8 cellular contexts compared by ENCODE assay signal in the genomic region with DNA sequence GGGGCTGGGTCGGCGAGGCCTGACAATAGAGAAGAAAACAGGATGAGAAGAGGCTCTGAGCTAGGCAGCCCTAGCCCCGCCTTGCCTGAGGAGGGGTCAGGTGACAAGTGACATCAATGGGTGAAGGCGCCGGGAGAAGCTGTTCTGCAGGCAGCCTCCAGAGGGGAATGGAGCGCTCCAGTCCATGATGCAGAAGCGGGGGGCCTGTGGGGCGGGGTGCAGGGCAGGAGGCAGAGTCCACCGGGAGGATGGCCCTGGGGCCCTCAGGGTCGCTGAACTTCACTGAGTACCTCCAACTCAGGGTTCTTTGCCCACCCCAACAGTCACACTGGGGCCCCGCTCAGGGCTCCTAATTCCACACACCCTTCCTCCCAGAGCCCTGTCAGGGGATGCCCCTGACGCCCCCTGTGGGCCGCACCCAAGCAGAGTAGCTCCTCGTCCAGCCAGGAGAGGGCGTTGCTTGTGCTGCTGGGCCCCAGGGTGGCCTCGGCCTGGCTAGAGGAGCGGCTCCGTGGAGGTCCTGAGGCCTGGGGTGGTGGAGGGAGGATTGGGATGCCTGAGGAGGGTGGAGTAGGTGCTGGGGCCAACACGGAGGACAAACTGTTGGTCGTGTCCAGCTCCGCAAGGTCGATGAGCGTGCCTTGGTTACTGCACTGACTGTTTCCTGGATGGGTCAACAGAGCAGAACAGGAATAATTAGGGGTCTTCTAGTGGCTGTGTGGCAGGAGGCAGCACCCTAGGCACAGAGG. TPM values are rescaled to one million over a fixed set of nuclear protein-coding genes. Genes with fewer than 3 reads are reported as not detected.
DNase-seq lines count a peak whose midpoint lies in the region; ATAC-seq and TF ChIP-seq lines count a peak whose summit lies in the region.

No MANE protein-coding gene starts in this region.

- H3K9me3 ChIP-seq in smooth muscle cell (replicated peaks; ENCODE audit: low read depth), result no peaks in the 10 kb centered on the region

- no peaks in the 10 kb centered on the region for H3K27me3 ChIP-seq in ACC112 (ENCODE audit: insufficient read depth, low read length)
- H3K27me3 ChIP-seq in foreskin keratinocyte, result no peaks in the 10 kb centered on the region
- no peaks in the 10 kb centered on the region for H3K27me3 ChIP-seq in smooth muscle cell (ENCODE audit: low read depth)

- H3K27ac ChIP-seq in ACC112 (ENCODE audit: low read depth, low read length), result peak overlapping the region; percentile 90; the same call in 1 of the 2 replicates
- H3K27ac ChIP-seq in foreskin keratinocyte, result no peak overlapping the region
- H3K27ac ChIP-seq in smooth muscle cell (ENCODE audit: low read depth), result no peak overlapping the region

- WGBS in smooth muscle cell (ENCODE audit: low lambda C conversion rate), result 75% methylated on average over 23 of the region's 23 CpGs

- no peak overlapping the region for H3K4me3 ChIP-seq in ACC112 (ENCODE audit: low read depth, low read length)
- no peak overlapping the region for H3K4me3 ChIP-seq in smooth muscle cell

- H2AFZ ChIP-seq in ACC112 (ENCODE audit: low read length, unreplicated experiment), result no peak overlapping the region
- H2AFZ ChIP-seq in smooth muscle cell (ENCODE audit: low read depth), result no peak overlapping the region

- ATAC-seq in foreskin keratinocyte (peak; percentile 57), GM21423 (IDR thresholded peaks at IDR 0.05; ENCODE audit: unreplicated experiment) (no peak)

- peaks cover 7% of the 10 kb centered on the region for H4K20me1 ChIP-seq in smooth muscle cell (ENCODE audit: low read depth)

- H3K4me1 ChIP-seq in ACC112 (ENCODE audit: control insufficient read depth, insufficient read depth, low read length, unreplicated experiment) (peaks cover 26% of the 10 kb centered on the region), foreskin keratinocyte (no peaks in the 10 kb centered on the region), smooth muscle cell (ENCODE audit: low read depth) (no peaks in the 10 kb centered on the region)

- H3K36me3 ChIP-seq in ACC112 (ENCODE audit: insufficient read depth, low read length) (peaks cover 25% of the 10 kb centered on the region; the same call in 1 of the 2 replicates), smooth muscle cell (ENCODE audit: low read depth) (no peaks in the 10 kb centered on the region)

- peaks cover 8% of the 10 kb centered on the region for H3F3A ChIP-seq in smooth muscle cell (ENCODE audit: low read depth)

- peak; percentile 33 to 70 for DNase-seq in NCI-H526 (lab: John Stamatoyannopoulos, UW)
- DNase-seq in activated T-cell treated with anti-CD3 and anti-CD28 coated beads for 24 hours (ENCODE audit: low read depth), result peak; percentile 26
- no peak for DNase-seq in foreskin keratinocyte
- no peak for DNase-seq in smooth muscle cell (lab: John Stamatoyannopoulos, UW; ENCODE audit: unreplicated experiment)
- no peak for DNase-seq in NCI-H1048 (lab: John Stamatoyannopoulos, UW)

- H3K9ac ChIP-seq in smooth muscle cell (ENCODE audit: low read depth), result no peak overlapping the region

- H3K79me2 ChIP-seq in ACC112 (ENCODE audit: control insufficient read depth, insufficient read depth, low read length, unreplicated experiment) (no peaks in the 10 kb centered on the region), smooth muscle cell (ENCODE audit: low read depth) (no peaks in the 10 kb centered on the region)

- TF ChIP-seq CTCF in GM12873 (IDR thresholded peaks at IDR 0.05; ENCODE audit: insufficient read depth, low read depth, low read length, missing control alignments) (peak; percentile 80), foreskin keratinocyte (conservative IDR thresholded peaks at IDR 0.05) (peak; percentile 82), smooth muscle cell (IDR thresholded peaks at IDR 0.05; ENCODE audit: borderline replicate concordance, insufficient read depth, poor library complexity, severe bottlenecking) (peak; percentile 45)

- H3K4me2 ChIP-seq in smooth muscle cell, result no peak overlapping the region

RNA-seq across cellular contexts. Expression of gene GGA3, which starts 20.8 kb away (rescaled TPM):
- 19.1 and 20.7 TPM in 2 replicates for total RNA-seq in foreskin keratinocyte
- polyA plus RNA-seq in foreskin keratinocyte, result 12.3 and 12.8 TPM in 2 replicates
- 16.1 and 20.5 TPM in 2 replicates for total RNA-seq in smooth muscle cell
- polyA plus RNA-seq in smooth muscle cell, result 23.7 and 23.9 TPM in 2 replicates

RNA-seq across cellular contexts. Expression of gene MRPS7, which starts 21.1 kb away (rescaled TPM):
- 105 and 110 TPM in 2 replicates for total RNA-seq in foreskin keratinocyte
- 126 and 127 TPM in 2 replicates for polyA plus RNA-seq in foreskin keratinocyte
- 35.1 and 37.6 TPM in 2 replicates for total RNA-seq in smooth muscle cell
- polyA plus RNA-seq in smooth muscle cell, result 97.2 and 111 TPM in 2 replicates

RNA-seq across cellular contexts. Expression of gene MIF4GD, which starts 30.5 kb away (rescaled TPM):
- total RNA-seq in foreskin keratinocyte (11.6 and 13.7 TPM in 2 replicates), smooth muscle cell (5.3 and 6.2 TPM in 2 replicates)
- polyA plus RNA-seq in foreskin keratinocyte (17.8 and 19.6 TPM in 2 replicates), smooth muscle cell (17.0 and 20.8 TPM in 2 replicates)

RNA-seq across cellular contexts. Expression of gene NUP85, which starts 35.1 kb away (rescaled TPM):
- 74.4 and 81.5 TPM in 2 replicates for total RNA-seq in foreskin keratinocyte
- polyA plus RNA-seq in foreskin keratinocyte, result 55.9 and 66.9 TPM in 2 replicates
- total RNA-seq in smooth muscle cell, result 24.0 and 29.2 TPM in 2 replicates
- polyA plus RNA-seq in smooth muscle cell, result 43.2 and 48.0 TPM in 2 replicates

RNA-seq across cellular contexts. Expression of gene SLC25A19, which starts 48.7 kb away (rescaled TPM):
- total RNA-seq in foreskin keratinocyte (12.3 and 13.2 TPM in 2 replicates), smooth muscle cell (1.9 and 2.4 TPM in 2 replicates)
- polyA plus RNA-seq in foreskin keratinocyte (11.8 and 15.2 TPM in 2 replicates), smooth muscle cell (3.6 and 6.9 TPM in 2 replicates)

Comparison
In these comparisons a context has a peak if more than half of its experiments do, and no peak if none do; other contexts are left out.
1. DNase-seq: peak in NCI-H526 (2 of 2) and activated T-cell treated with anti-CD3 and anti-CD28 coated beads for 24 hours (single experiment); none in foreskin keratinocyte (0 of 2), smooth muscle cell (single experiment) and NCI-H1048 (single experiment).
2. Peak in every context shown above with its lines, with median percentiles within 50 percentile points of each other: CTCF ChIP-seq.